9 cellular contexts compared by ENCODE assay signal in the genomic region with DNA sequence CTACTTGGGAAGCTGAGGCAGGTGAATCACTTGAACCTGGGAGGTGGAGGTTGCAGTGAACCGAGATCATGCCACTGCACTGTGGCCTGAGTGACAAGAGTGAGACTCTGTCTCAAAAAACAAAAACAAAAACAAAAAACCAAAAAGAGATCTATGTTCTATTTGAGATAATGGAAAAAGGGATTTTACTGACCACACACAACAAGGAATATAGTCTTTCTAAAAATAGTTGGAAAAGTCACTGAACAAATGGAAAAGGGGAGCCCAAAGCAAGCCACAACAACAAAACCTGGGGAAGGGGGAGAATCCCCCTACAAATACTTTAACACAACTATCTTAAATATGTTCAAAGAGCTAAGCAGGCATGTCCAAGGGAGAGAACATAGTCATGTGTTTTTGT. TPM values are rescaled to one million over a fixed set of nuclear protein-coding genes. Genes with fewer than 3 reads are reported as not detected.
"Had no signal": no experiment of that assay in that cellular context is flagged by ENCODE, and none has a peak within 500 bp of the region (broad histone marks: within the 10 kb centered on the region; RNA-seq: fewer than 3 reads in every experiment).

No MANE protein-coding gene starts in this region.

- H3K4me3 ChIP-seq: GM12878 had no signal

- ATAC-seq: GM12878 had no signal

- FAIRE-seq: G401.6, GM12878, GM12891, GM12892, GM18507, GM19239 had no signal

- DNase-seq: GDM1, GF-D8 had no signal

RNA-seq across cellular contexts. Expression of a gene that starts 37.4 kb away (rescaled TPM):
- total RNA-seq: G401, GM12878 had no signal
- polyA plus RNA-seq: GM12878 had no signal
